1 cellular context compared by ENCODE assay signal in the genomic region with DNA sequence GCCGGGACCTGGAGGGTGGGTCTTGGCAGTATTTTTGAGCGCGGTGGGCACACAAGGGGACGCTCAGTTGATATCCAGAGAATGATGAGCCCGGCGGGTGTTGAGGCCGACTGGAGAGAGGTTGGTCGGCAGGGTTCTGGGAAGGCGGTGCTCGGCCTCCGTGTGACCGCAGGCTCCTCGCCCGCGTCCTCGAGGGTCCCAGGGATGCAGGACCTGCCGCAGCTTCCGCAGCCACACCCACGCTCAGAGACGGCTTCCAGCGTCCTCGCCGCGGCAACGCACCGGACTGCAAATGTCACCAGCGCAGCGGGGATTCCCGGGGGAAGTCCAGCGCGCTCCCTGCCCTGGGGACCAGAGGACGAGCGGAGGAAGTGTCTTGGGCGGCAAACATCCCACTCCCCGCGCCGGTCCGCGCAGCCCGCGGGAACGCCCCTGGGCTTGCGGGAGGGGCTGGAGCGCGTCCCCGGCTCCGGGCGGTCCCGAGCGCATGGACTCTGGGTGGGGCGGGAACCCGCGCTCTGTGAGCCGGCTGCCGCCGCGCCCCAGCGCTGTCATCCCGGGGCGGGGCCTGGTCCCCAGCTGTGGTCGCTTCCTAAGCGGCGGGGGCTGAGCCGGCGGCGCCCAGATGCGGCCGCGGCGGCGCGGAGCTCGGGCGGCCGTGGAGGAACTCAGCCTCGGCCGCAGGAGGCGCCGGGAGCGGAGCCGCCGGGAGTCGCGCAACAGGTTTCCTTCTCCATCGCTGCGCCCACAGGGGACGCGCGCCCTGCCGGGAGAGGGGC.
TF ChIP-seq lines count a peak whose summit lies in the region.

STX11 (plus strand) TSS at position 624 of the 779 bp plus-strand sequence. CDS start 36,111 bp downstream, outside the sequence.

TF ChIP-seq in HepG2, 621 proteins besides CTCF, POLR2A, EP300 and RAD21 (continued from another document and continues in another):
- TF ChIP-seq ZNF704 (CRISPR knock-in tag; IDR thresholded peaks at IDR 0.05; ENCODE audit: borderline replicate concordance) (no peak), CBX5 (CRISPR knock-in tag; IDR thresholded peaks at IDR 0.05; ENCODE audit: borderline replicate concordance) (no peak), RELA (CRISPR knock-in tag; IDR thresholded peaks at IDR 0.05) (peak; percentile 87; the same call in 1 of the 2 replicates), POGK (CRISPR knock-in tag; conservative IDR thresholded peaks at IDR 0.05) (no peak), REST (IDR thresholded peaks at IDR 0.05; ENCODE audit: borderline replicate concordance in 1 of 2, low read depth in 1 of 2, low read length in 2 of 2) (no peak; a peak in 1 of 4 replicates), NR2F2 (IDR thresholded peaks at IDR 0.05; ENCODE audit: borderline replicate concordance, low read depth) (no peak), ARID5B (CRISPR knock-in tag; IDR thresholded peaks at IDR 0.05) (no peak; the same call in 1 of the 2 replicates), ZSCAN25 (CRISPR knock-in tag; IDR thresholded peaks at IDR 0.05) (no peak), ZMAT3 (CRISPR knock-in tag; conservative IDR thresholded peaks at IDR 0.05) (no peak), TOPORS (CRISPR knock-in tag; IDR thresholded peaks at IDR 0.05) (0 out of 2 replicates have a peak, but pooled peaks have one; percentile 31), HIVEP1 (CRISPR knock-in tag; IDR thresholded peaks at IDR 0.05) (peak; percentile 90), HMG20A (CRISPR knock-in tag; IDR thresholded peaks at IDR 0.05; ENCODE audit: borderline replicate concordance) (no peak), MAZ (IDR thresholded peaks at IDR 0.05; ENCODE audit: borderline replicate concordance, low read depth, low read length) (no peak), MAZ (CRISPR knock-in tag; IDR thresholded peaks at IDR 0.05; ENCODE audit: low read depth) (no peak), ZNF30 (CRISPR knock-in tag; IDR thresholded peaks at IDR 0.05) (no peak), ZNF746 (CRISPR knock-in tag; IDR thresholded peaks at IDR 0.05) (no peak; the same call in 1 of the 2 replicates), ZNF776 (CRISPR knock-in tag; IDR thresholded peaks at IDR 0.05) (peak; percentile 66; the same call in 1 of the 2 replicates), ZNF460 (CRISPR knock-in tag; IDR thresholded peaks at IDR 0.05; ENCODE audit: borderline replicate concordance) (no peak), RFXAP (CRISPR knock-in tag; IDR thresholded peaks at IDR 0.05; ENCODE audit: borderline replicate concordance) (0 out of 2 replicates have a peak, but pooled peaks have one; percentile 33), RXRA (CRISPR knock-in tag; IDR thresholded peaks at IDR 0.05) (no peak; the same call in 1 of the 2 replicates), TEAD2 (CRISPR knock-in tag; IDR thresholded peaks at IDR 0.05) (no peak), ZMYM3 (CRISPR knock-in tag; IDR thresholded peaks at IDR 0.05) (no peak), ZNF747 (CRISPR knock-in tag; IDR thresholded peaks at IDR 0.05; ENCODE audit: borderline replicate concordance) (no peak), NPAS2 (CRISPR knock-in tag; IDR thresholded peaks at IDR 0.05; ENCODE audit: borderline replicate concordance) (no peak), HBP1 (CRISPR knock-in tag; IDR thresholded peaks at IDR 0.05; ENCODE audit: low read depth) (no peak), GPN1 (CRISPR knock-in tag; IDR thresholded peaks at IDR 0.05; ENCODE audit: borderline replicate concordance) (no peak), U2AF2 (IDR thresholded peaks at IDR 0.05; ENCODE audit: low read depth, low read length) (no peak), SETDB1 (CRISPR knock-in tag; IDR thresholded peaks at IDR 0.05; ENCODE audit: borderline replicate concordance) (no peak), NCOA5 (CRISPR knock-in tag; IDR thresholded peaks at IDR 0.05) (no peak), ZGPAT (CRISPR knock-in tag; IDR thresholded peaks at IDR 0.05) (no peak; the same call in 1 of the 2 replicates), TRIM24 (CRISPR knock-in tag; IDR thresholded peaks at IDR 0.05) (no peak), HOXA9 (CRISPR knock-in tag; IDR thresholded peaks at IDR 0.05; ENCODE audit: borderline replicate concordance) (no peak)
- TF ChIP-seq, protein P1, sequence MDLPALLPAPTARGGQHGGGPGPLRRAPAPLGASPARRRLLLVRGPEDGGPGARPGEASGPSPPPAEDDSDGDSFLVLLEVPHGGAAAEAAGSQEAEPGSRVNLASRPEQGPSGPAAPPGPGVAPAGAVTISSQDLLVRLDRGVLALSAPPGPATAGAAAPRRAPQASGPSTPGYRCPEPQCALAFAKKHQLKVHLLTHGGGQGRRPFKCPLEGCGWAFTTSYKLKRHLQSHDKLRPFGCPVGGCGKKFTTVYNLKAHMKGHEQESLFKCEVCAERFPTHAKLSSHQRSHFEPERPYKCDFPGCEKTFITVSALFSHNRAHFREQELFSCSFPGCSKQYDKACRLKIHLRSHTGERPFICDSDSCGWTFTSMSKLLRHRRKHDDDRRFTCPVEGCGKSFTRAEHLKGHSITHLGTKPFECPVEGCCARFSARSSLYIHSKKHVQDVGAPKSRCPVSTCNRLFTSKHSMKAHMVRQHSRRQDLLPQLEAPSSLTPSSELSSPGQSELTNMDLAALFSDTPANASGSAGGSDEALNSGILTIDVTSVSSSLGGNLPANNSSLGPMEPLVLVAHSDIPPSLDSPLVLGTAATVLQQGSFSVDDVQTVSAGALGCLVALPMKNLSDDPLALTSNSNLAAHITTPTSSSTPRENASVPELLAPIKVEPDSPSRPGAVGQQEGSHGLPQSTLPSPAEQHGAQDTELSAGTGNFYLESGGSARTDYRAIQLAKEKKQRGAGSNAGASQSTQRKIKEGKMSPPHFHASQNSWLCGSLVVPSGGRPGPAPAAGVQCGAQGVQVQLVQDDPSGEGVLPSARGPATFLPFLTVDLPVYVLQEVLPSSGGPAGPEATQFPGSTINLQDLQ (CRISPR knock-in tag; IDR thresholded peaks at IDR 0.05), result no peak
- TF ChIP-seq, protein P2, sequence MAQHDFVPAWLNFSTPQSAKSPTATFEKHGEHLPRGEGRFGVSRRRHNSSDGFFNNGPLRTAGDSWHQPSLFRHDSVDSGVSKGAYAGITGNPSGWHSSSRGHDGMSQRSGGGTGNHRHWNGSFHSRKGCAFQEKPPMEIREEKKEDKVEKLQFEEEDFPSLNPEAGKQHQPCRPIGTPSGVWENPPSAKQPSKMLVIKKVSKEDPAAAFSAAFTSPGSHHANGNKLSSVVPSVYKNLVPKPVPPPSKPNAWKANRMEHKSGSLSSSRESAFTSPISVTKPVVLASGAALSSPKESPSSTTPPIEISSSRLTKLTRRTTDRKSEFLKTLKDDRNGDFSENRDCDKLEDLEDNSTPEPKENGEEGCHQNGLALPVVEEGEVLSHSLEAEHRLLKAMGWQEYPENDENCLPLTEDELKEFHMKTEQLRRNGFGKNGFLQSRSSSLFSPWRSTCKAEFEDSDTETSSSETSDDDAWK (CRISPR knock-in tag; IDR thresholded peaks at IDR 0.05), result no peak
- TF ChIP-seq, protein P3, sequence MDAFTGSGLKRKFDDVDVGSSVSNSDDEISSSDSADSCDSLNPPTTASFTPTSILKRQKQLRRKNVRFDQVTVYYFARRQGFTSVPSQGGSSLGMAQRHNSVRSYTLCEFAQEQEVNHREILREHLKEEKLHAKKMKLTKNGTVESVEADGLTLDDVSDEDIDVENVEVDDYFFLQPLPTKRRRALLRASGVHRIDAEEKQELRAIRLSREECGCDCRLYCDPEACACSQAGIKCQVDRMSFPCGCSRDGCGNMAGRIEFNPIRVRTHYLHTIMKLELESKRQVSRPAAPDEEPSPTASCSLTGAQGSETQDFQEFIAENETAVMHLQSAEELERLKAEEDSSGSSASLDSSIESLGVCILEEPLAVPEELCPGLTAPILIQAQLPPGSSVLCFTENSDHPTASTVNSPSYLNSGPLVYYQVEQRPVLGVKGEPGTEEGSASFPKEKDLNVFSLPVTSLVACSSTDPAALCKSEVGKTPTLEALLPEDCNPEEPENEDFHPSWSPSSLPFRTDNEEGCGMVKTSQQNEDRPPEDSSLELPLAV (CRISPR knock-in tag; conservative IDR thresholded peaks at IDR 0.05; ENCODE audit: low read depth), result no peak
